Comparison of ENCODE assay signal across 10 cellular contexts in genomic region chr12:40168868-40169267, GRCh38. TPM values are rescaled to one million over a fixed set of nuclear protein-coding genes. Genes with fewer than 3 reads are reported as not detected.
A peak's percentile ranks its signal among the peaks of the same experiment; 100 is the strongest.
DNase-seq lines count a peak whose midpoint lies in the region; ATAC-seq and TF ChIP-seq lines count a peak whose summit lies in the region.
"Had no signal": no experiment of that assay in that cellular context is flagged by ENCODE, and none has a peak within 500 bp of the region (broad histone marks: within the 10 kb centered on the region; RNA-seq: fewer than 3 reads in every experiment).

No MANE protein-coding gene starts in this region.

- intact Hi-C loops in mucosa of descending colon (cut with DNase I, micrococcal nuclease) = no loop called here

- peak; percentile 94 for ATAC-seq in GM18907 (IDR thresholded peaks at IDR 0.05; ENCODE audit: unreplicated experiment)
- peak; percentile 94 for ATAC-seq in GM21619 (IDR thresholded peaks at IDR 0.05; ENCODE audit: unreplicated experiment)
- peak; percentile 92 for ATAC-seq in HG03342 (IDR thresholded peaks at IDR 0.05; ENCODE audit: unreplicated experiment)
- peak; percentile 21 for ATAC-seq in mucosa of descending colon
- ATAC-seq: WTC11 had no signal

- DNase-seq in mucosa of descending colon (no peak), NCI-H2081 (lab: John Stamatoyannopoulos, UW) (no peak)
- DNase-seq in activated effector memory CD4-positive, alpha-beta T cell treated with anti-CD3 and anti-CD28 coated beads, Interleukin-2, amount 50 U/mL, for 16 hours = no peak
- no peak for DNase-seq in activated CD4-positive, alpha-beta T cell treated with anti-CD3 and anti-CD28 coated beads, Interleukin-2, amount 50 U/mL, for 4 hours
- no peak for DNase-seq in effector CD4-positive, alpha-beta T cell
- DNase-seq: mesendoderm had no signal

- peaks cover 4% of the 10 kb centered on the region for H3K9me3 ChIP-seq in mucosa of descending colon

- H3K36me3 ChIP-seq in mucosa of descending colon (ENCODE audit: low read depth) = no peaks in the 10 kb centered on the region

- no peaks in the 10 kb centered on the region for H3K4me1 ChIP-seq in mucosa of descending colon (ENCODE audit: low read depth)

- TF ChIP-seq CTCF in mucosa of descending colon (IDR thresholded peaks at IDR 0.05) = no peak

- H3K4me3 ChIP-seq in mucosa of descending colon = no peak overlapping the region

RNA-seq across cellular contexts. Expression of gene LRRK2, which starts 55.9 kb away (rescaled TPM):
- 10 to 100 TPM in 1 of 3 donors, 1 to 10 TPM in 2; 1.6 to 15.7 (median 3.3) TPM for total RNA-seq in mucosa of descending colon

Comparison
In these comparisons a context has a peak if more than half of its experiments do, and no peak if none do; other contexts are left out.
1. ATAC-seq: peak in every context shown above with its lines; median percentile 94 in GM18907; 94 in GM21619; 92 in HG03342; 21 in mucosa of descending colon.